ENCODE assay signal across 1 cellular context in the genomic region with DNA sequence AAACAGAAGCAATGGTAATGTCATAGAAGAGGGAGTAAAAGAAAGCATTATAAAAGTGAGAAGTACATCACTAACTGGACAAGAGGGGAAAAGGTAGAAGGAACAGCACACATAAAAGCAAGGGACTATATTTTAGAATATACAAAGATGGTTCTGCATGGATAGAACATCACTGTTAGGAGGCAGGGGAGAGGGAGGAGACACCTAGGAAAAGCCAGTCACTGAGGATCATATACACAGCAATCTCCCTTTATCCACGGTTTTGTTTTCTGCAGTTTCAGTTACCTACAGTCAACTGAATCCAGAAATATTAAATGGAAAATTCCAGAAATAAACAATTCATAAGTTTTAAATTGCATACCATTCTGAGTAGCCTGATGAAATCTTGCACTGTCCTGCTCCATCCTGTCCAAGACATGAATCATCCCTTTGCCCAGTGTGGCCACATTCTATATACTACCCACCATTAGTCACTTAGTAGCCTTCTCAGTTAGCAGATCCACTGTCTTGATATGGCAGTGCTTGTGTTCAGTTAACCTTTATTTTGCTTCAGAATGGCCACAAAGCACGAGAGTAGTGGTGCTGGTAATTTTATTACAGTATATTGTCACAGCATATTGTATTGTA.
TF ChIP-seq lines count a peak whose summit lies in the region.

No MANE protein-coding gene starts in this region.

TF ChIP-seq in K562, 482 proteins besides CTCF, POLR2A, EP300 and RAD21 (continued from another document):
- no peak for TF ChIP-seq ZNF384 (IDR thresholded peaks at IDR 0.05; ENCODE audit: low read depth, low read length)
- TF ChIP-seq SMARCE1 (IDR thresholded peaks at IDR 0.05): no peak
- TF ChIP-seq JUN (IDR thresholded peaks at IDR 0.05; ENCODE audit: borderline replicate concordance, low read depth, low read length): peak; percentile 61; the same call in 1 of the 2 replicates
- no peak for TF ChIP-seq JUN (CRISPR knock-in tag; IDR thresholded peaks at IDR 0.05; ENCODE audit: borderline replicate concordance)
- TF ChIP-seq ZNF436 (CRISPR knock-in tag; IDR thresholded peaks at IDR 0.05): no peak
- TF ChIP-seq RFX5 (IDR thresholded peaks at IDR 0.05; ENCODE audit: low read depth, low read length): no peak
- TF ChIP-seq CREB1 (IDR thresholded peaks at IDR 0.05): no peak
- no peak for TF ChIP-seq CREB1 (CRISPR knock-in tag; IDR thresholded peaks at IDR 0.05)
- TF ChIP-seq FOSL1 (tag; conservative IDR thresholded peaks at IDR 0.05): peak; percentile 93
- TF ChIP-seq ATF3 (IDR thresholded peaks at IDR 0.05): peak; percentile 70
- no peak for TF ChIP-seq ATF3 (CRISPR knock-in tag; conservative IDR thresholded peaks at IDR 0.05)
- peak; percentile 70 for TF ChIP-seq HMBOX1 (IDR thresholded peaks at IDR 0.05)
- no peak for TF ChIP-seq NFIX (CRISPR knock-in tag; IDR thresholded peaks at IDR 0.05; ENCODE audit: low read depth)
- TF ChIP-seq ZNF589 (CRISPR knock-in tag; IDR thresholded peaks at IDR 0.05; ENCODE audit: low read depth): 0 out of 2 replicates have a peak, but pooled peaks have one; percentile 33
- no peak for TF ChIP-seq ZNF133 (CRISPR knock-in tag; IDR thresholded peaks at IDR 0.05)
- TF ChIP-seq CEBPG (CRISPR knock-in tag; IDR thresholded peaks at IDR 0.05): peak; percentile 66; the same call in 1 of the 2 replicates
- TF ChIP-seq CEBPG (tag; conservative IDR thresholded peaks at IDR 0.05 in 1 of 2, IDR thresholded peaks at IDR 0.05 in 1 of 2): peak; percentile 19 to 84; a peak in 3 of 4 replicates
